17 cellular contexts compared by ENCODE assay signal in genomic region chr9:134783699-134784039, GRCh38.
A peak's percentile ranks its signal among the peaks of the same experiment; 100 is the strongest.
DNase-seq lines count a peak whose midpoint lies in the region; ATAC-seq and TF ChIP-seq lines count a peak whose summit lies in the region.
"Had no signal": no experiment of that assay in that cellular context is flagged by ENCODE, and none has a peak within 500 bp of the region (broad histone marks: within the 10 kb centered on the region; RNA-seq: fewer than 3 reads in every experiment).

No MANE protein-coding gene starts in this region.

- peak overlapping the region; percentile 45 for H3K27ac Mint-ChIP-seq in chondrocyte (ENCODE audit: unreplicated experiment)
- H3K27ac Mint-ChIP-seq: stimulated activated naive B cell treated with anti-CD40 and anti-IgM and Interleukin-4, amounts not matched to agents 10 μg/mL and 1 μg/mL and 100 μg/mL, for 72 hours had no signal

- no peak for TF ChIP-seq CTCF in chondrocyte (IDR thresholded peaks at IDR 0.05)
- TF ChIP-seq CTCF in lung (IDR thresholded peaks at IDR 0.05; ENCODE audit: control extremely low read depth, extremely low read depth) = no peak
- no peak for TF ChIP-seq CTCF in vagina (IDR thresholded peaks at IDR 0.05)

- ATAC-seq in Right ventricle myocardium superior (ENCODE audit: poor library complexity) (peak; percentile 50), lung (ENCODE audit: insufficient read depth, low FRiP score) (no peak)

- H3K4me1 Mint-ChIP-seq in chondrocyte (ENCODE audit: low read depth) = peaks cover 41% of the 10 kb centered on the region

- DNase-seq in Right ventricle myocardium superior (peak; percentile 68), cardiac septum (ENCODE audit: low spot score) (no peak), chondrocyte (ENCODE audit: low spot score) (no peak), lung (ENCODE audit: low spot score) (peak; percentile 46), vagina (ENCODE audit: extremely low spot score in 2 of 2) (no peak), NCI-H524 treated with DMSO at 0.1 percent for 48 hours (lab: John Stamatoyannopoulos, UW) (no peak), OCI-M1 (lab: John Stamatoyannopoulos, UW) (no peak)
- no peak for DNase-seq in effector CD8-positive, alpha-beta T cell (lab: John Stamatoyannopoulos, UW)
- DNase-seq: activated CD4-positive, alpha-beta T cell treated with anti-CD3 and anti-CD28 coated beads for 4 hours; activated naive CD4-positive, alpha-beta T cell treated with Interleukin-2 at 50 U/mL for 16 hours; brain microvascular endothelial cell; EL; NCI-H226; pancreas; stimulated activated CD4-positive, alpha-beta T cell treated with anti-CD3 and anti-CD28 coated beads, Interleukin-12 subunit alpha, Interleukin-12 subunit beta, amount 100 ng/mL, for 4 hours; stimulated activated naive B cell treated with anti-CD40 and anti-IgM and Interleukin-4, amounts not matched to agents 10 μg/mL and 1 μg/mL and 100 μg/mL, for 72 hours had no signal

- TF ChIP-seq POLR2A in vagina (IDR thresholded peaks at IDR 0.05) = no peak

- intact Hi-C loops in Right ventricle myocardium superior (cut with DNase I) (loop anchor here (10.0 kb wide), 1 partner anchor 111 kb away; no protein-coding TSS in a partner anchor), cardiac septum (cut with DNase I) (loop anchor here (10.0 kb wide), 1 partner anchor 301 kb away; the partner anchor contains the start of gene OLFM1), vagina (cut with DNase I) (no loop called here)

- peaks cover 56% of the 10 kb centered on the region for H3K36me3 Mint-ChIP-seq in chondrocyte (ENCODE audit: low read depth)
- H3K36me3 Mint-ChIP-seq: stimulated activated naive B cell treated with anti-CD40 and anti-IgM and Interleukin-4, amounts not matched to agents 10 μg/mL and 1 μg/mL and 100 μg/mL, for 72 hours had no signal

- no peaks in the 10 kb centered on the region for H3K9me3 Mint-ChIP-seq in chondrocyte (ENCODE audit: low read depth)

- no peaks in the 10 kb centered on the region for H3K27me3 Mint-ChIP-seq in chondrocyte (ENCODE audit: low read depth)

- H3K4me1 ChIP-seq in lung (ENCODE audit: control insufficient read depth in 2 of 2, insufficient read depth in 2 of 2, low read length in 2 of 2) (peaks cover 0 to 3% of the 10 kb centered on the region in 2 donors), vagina (peaks cover 19% of the 10 kb centered on the region)
- H3K4me1 ChIP-seq: pancreas had no signal

- H3K4me3 ChIP-seq in lung (no peak overlapping the region), vagina (no peak overlapping the region)
- H3K4me3 ChIP-seq: pancreas, SK-N-MC had no signal

- no peak overlapping the region for H3K4me3 Mint-ChIP-seq in chondrocyte (ENCODE audit: unreplicated experiment)
- H3K4me3 Mint-ChIP-seq: stimulated activated naive B cell treated with anti-CD40 and anti-IgM and Interleukin-4, amounts not matched to agents 10 μg/mL and 1 μg/mL and 100 μg/mL, for 72 hours had no signal

- 72 to 81% methylated on average over 12 of the region's 12 CpGs for WGBS in lung, 2 donors

- H3K9me3 ChIP-seq in lung (ENCODE audit: control insufficient read depth in 2 of 2, insufficient read depth in 1 of 2, low read length in 1 of 2) = no peaks in the 10 kb centered on the region
- H3K9me3 ChIP-seq in vagina = no peaks in the 10 kb centered on the region
- H3K9me3 ChIP-seq: pancreas had no signal

- H3K36me3 ChIP-seq in lung (ENCODE audit: control insufficient read depth in 2 of 2, insufficient read depth in 2 of 2, low read length in 2 of 2) (peaks cover 0 to 4% of the 10 kb centered on the region in 2 donors), vagina (peaks cover 0 to 22% of the 10 kb centered on the region in 2 donors)
- H3K36me3 ChIP-seq: pancreas had no signal

- H3K27me3 ChIP-seq in lung (ENCODE audit: control insufficient read depth, insufficient read depth) (no peaks in the 10 kb centered on the region), vagina (no peaks in the 10 kb centered on the region)
- H3K27me3 ChIP-seq: brain microvascular endothelial cell, pancreas had no signal

- peak overlapping the region in 1 of 2 donors; percentile 3 for H3K27ac ChIP-seq in lung (ENCODE audit: low read depth in 1 of 2, low read length in 1 of 2)
- peak overlapping the region; percentile 35 for H3K27ac ChIP-seq in vagina
- H3K27ac ChIP-seq: brain microvascular endothelial cell, pancreas, SK-N-MC had no signal

Comparison
In these comparisons a context has a peak if more than half of its experiments do, and no peak if none do; other contexts are left out.
1. DNase-seq: peak in Right ventricle myocardium superior (single experiment) and lung (single experiment); none in cardiac septum (single experiment), chondrocyte (single experiment), vagina (0 of 2), NCI-H524 treated with DMSO at 0.1 percent for 48 hours (single experiment), OCI-M1 (single experiment) and effector CD8-positive, alpha-beta T cell (single experiment).